Comparison of ENCODE assay signal across 22 cellular contexts in the genomic region with DNA sequence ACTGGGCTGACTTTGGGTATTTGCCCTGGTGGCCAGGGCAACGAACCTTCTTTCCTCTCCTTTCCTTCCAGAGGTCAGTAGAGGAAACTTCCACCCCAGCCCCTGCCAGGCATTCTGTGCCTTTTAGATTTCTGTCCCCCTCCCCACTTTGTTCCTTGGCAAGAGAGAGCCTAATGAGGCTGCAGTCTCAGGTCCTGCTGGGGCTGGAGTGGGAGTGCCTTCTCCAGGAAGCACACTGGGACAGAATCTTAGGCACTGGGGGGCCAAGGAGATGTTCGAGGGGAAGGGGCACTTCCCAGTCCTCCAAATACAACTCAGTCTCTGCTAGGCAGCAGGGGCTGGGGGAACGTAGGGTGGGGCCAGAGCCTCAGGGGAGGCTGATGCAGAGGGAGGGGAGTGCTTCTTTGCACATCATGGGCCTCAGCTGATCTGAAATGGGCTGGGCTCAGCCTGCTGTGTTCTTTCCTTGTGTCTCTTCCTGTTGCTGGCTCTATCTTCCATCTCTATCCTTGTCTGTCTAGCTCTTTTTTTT. TPM values are rescaled to one million over a fixed set of nuclear protein-coding genes. Genes with fewer than 3 reads are reported as not detected.
DNase-seq lines count a peak whose midpoint lies in the region; ATAC-seq, FAIRE-seq and TF ChIP-seq lines count a peak whose summit lies in the region.
"Had no signal": no experiment of that assay in that cellular context is flagged by ENCODE, and none has a peak within 500 bp of the region (broad histone marks: within the 10 kb centered on the region; RNA-seq: fewer than 3 reads in every experiment).

No MANE protein-coding gene starts in this region.

- TF ChIP-seq CTCF in natural killer cell (IDR thresholded peaks at IDR 0.05), result no peak
- TF ChIP-seq CTCF in kidney (IDR thresholded peaks at IDR 0.05; ENCODE audit: borderline replicate concordance, extremely low read depth, insufficient read depth), result no peak
- TF ChIP-seq CTCF in spleen (IDR thresholded peaks at IDR 0.05 in 8 of 11, conservative IDR thresholded peaks at IDR 0.05 in 3 of 11), result no peak

- H3K36me3 Mint-ChIP-seq in natural killer cell treated with Interleukin-12 subunit alpha and Interleukin-12 subunit beta and Interleukin-15 and Interleukin-18, amount 100 ng/mL, for 72 hours, result no peaks in the 10 kb centered on the region
- no peaks in the 10 kb centered on the region for H3K36me3 Mint-ChIP-seq in natural killer cell

- FAIRE-seq in kidney (lab: Jason Lieb, UNC), result no peak
- FAIRE-seq: H54 had no signal

- no peaks in the 10 kb centered on the region for H3K9me3 Mint-ChIP-seq in natural killer cell treated with Interleukin-12 subunit alpha and Interleukin-12 subunit beta and Interleukin-15 and Interleukin-18, amount 100 ng/mL, for 72 hours
- H3K9me3 Mint-ChIP-seq in natural killer cell, result no peaks in the 10 kb centered on the region
- H3K9me3 Mint-ChIP-seq: CD4-positive, alpha-beta T cell had no signal

- whole genome bisulfite sequencing in spleen, 5 donors, result 11 to 72% (median 49%) methylated on average over 3 of the region's 3 CpGs

- H3K9me3 ChIP-seq in kidney (ENCODE audit: control insufficient read depth in 1 of 2, low read length in 2 of 2) (no peaks in the 10 kb centered on the region), spleen (no peaks in the 10 kb centered on the region)
- H3K9me3 ChIP-seq: BLaER1 treated with 17β-estradiol and CSF1 and Interleukin-3, amounts not matched to agents 10 nM and 100 nM had no signal

- H3K27ac ChIP-seq in kidney (ENCODE audit: low read depth in 2 of 2, low read length in 2 of 2), result no peak overlapping the region
- H3K27ac ChIP-seq in spleen, result no peak overlapping the region
- H3K27ac ChIP-seq: BLaER1 treated with 17β-estradiol and CSF1 and Interleukin-3, amounts not matched to agents 10 nM and 100 nM had no signal

- H3K4me3 Mint-ChIP-seq in natural killer cell treated with Interleukin-12 subunit alpha and Interleukin-12 subunit beta and Interleukin-15 and Interleukin-18, amount 100 ng/mL, for 72 hours, result no peak overlapping the region
- H3K4me3 Mint-ChIP-seq in natural killer cell, result no peak overlapping the region
- H3K4me3 Mint-ChIP-seq: CD4-positive, alpha-beta T cell had no signal

- intact Hi-C loops in natural killer cell (cut with micrococcal nuclease), result no loop called here
- intact Hi-C loops in kidney (cut with DNase I), result no loop called here
- intact Hi-C loops in spleen (cut with DNase I; ENCODE audit: low total_unique reads), result no loop called here

- H3K4me3 ChIP-seq in kidney (ENCODE audit: low read length in 2 of 2), result no peak overlapping the region
- H3K4me3 ChIP-seq in spleen, result no peak overlapping the region
- H3K4me3 ChIP-seq: BLaER1 treated with 17β-estradiol and CSF1 and Interleukin-3, amounts not matched to agents 10 nM and 100 nM had no signal

- H3K4me1 ChIP-seq in kidney (ENCODE audit: control insufficient read depth in 1 of 2, insufficient read depth in 1 of 2, low read depth in 1 of 2, low read length in 2 of 2) (no peaks in the 10 kb centered on the region), spleen (no peaks in the 10 kb centered on the region)
- H3K4me1 ChIP-seq: BLaER1 treated with 17β-estradiol and CSF1 and Interleukin-3, amounts not matched to agents 10 nM and 100 nM had no signal

- TF ChIP-seq POLR2A in spleen (IDR thresholded peaks at IDR 0.05), result no peak

- H3K9ac ChIP-seq in kidney (ENCODE audit: low read length in 2 of 2), result no peak overlapping the region
- H3K9ac ChIP-seq: BLaER1 treated with 17β-estradiol and CSF1 and Interleukin-3, amounts not matched to agents 10 nM and 100 nM had no signal

- H3K27me3 Mint-ChIP-seq in natural killer cell treated with Interleukin-12 subunit alpha and Interleukin-12 subunit beta and Interleukin-15 and Interleukin-18, amount 100 ng/mL, for 72 hours, result no peaks in the 10 kb centered on the region
- no peaks in the 10 kb centered on the region for H3K27me3 Mint-ChIP-seq in natural killer cell (ENCODE audit: low read depth in 2 of 2)

- H3K27me3 ChIP-seq in spleen (replicated peaks in 1 of 7), result peaks cover 0 to 23% (median 0%) of the 10 kb centered on the region in 7 donors
- H3K27me3 ChIP-seq: BLaER1 treated with 17β-estradiol and CSF1 and Interleukin-3, amounts not matched to agents 10 nM and 100 nM had no signal

- H3K36me3 ChIP-seq in kidney (ENCODE audit: control insufficient read depth in 1 of 2, insufficient read depth in 2 of 2, low read length in 2 of 2), result no peaks in the 10 kb centered on the region
- no peaks in the 10 kb centered on the region for H3K36me3 ChIP-seq in spleen
- H3K36me3 ChIP-seq: BLaER1 treated with 17β-estradiol and CSF1 and Interleukin-3, amounts not matched to agents 10 nM and 100 nM had no signal

- H3K27ac Mint-ChIP-seq in natural killer cell treated with Interleukin-12 subunit alpha and Interleukin-12 subunit beta and Interleukin-15 and Interleukin-18, amount 100 ng/mL, for 72 hours, result no peak overlapping the region
- H3K27ac Mint-ChIP-seq in natural killer cell, result no peak overlapping the region
- H3K27ac Mint-ChIP-seq: CD4-positive, alpha-beta T cell had no signal

- H3K4me1 Mint-ChIP-seq in natural killer cell treated with Interleukin-12 subunit alpha and Interleukin-12 subunit beta and Interleukin-15 and Interleukin-18, amount 100 ng/mL, for 72 hours (ENCODE audit: low read depth in 2 of 2), result no peaks in the 10 kb centered on the region
- H3K4me1 Mint-ChIP-seq in natural killer cell, result no peaks in the 10 kb centered on the region

- no peak for ATAC-seq in natural killer cell treated with Interleukin-12 subunit alpha and Interleukin-12 subunit beta and Interleukin-15 and Interleukin-18, amount 100 ng/mL, for 72 hours
- ATAC-seq in natural killer cell (no peak), GM19452 (IDR thresholded peaks at IDR 0.05; ENCODE audit: unreplicated experiment) (no peak), HG02642 (IDR thresholded peaks at IDR 0.05; ENCODE audit: poor library complexity, unreplicated experiment) (no peak)

- peak; percentile 56 for DNase-seq in natural killer cell treated with Interleukin-12 subunit alpha and Interleukin-12 subunit beta and Interleukin-15 and Interleukin-18, amount 100 ng/mL, for 72 hours (ENCODE audit: low spot score)
- no peak for DNase-seq in natural killer cell
- peak; percentile 17 for DNase-seq in kidney
- DNase-seq in spleen, result peak; percentile 58
- no peak for DNase-seq in T-helper 1 cell
- DNase-seq: CD4-positive, alpha-beta T cell; COR-L47; DMS53; NCI-H1048; NCI-H1417; NCI-H1694; NCI-H2029 treated with DMSO at 0.1 percent for 48 hours; NCI-H2227 treated with DMSO at 0.1 percent for 48 hours; NCI-H526 treated with DMSO at 0.1 percent for 48 hours; RPMI8226; SHP77 treated with DMSO at 0.1 percent for 48 hours had no signal

RNA-seq across cellular contexts. Expression of a gene that starts 15.5 kb away (rescaled TPM):
- total RNA-seq in natural killer cell treated with Interleukin-12 subunit alpha and Interleukin-12 subunit beta and Interleukin-15 and Interleukin-18, amount 100 ng/mL, for 72 hours, result not detected
- 1 to 10 TPM; 1.3 to 2.5 (median 1.3) TPM for total RNA-seq in natural killer cell
- total RNA-seq in kidney, result 0.13 TPM
- 0.09 TPM for polyA plus RNA-seq in kidney (ENCODE audit: insufficient read depth, low read depth, low replicate concordance)
- under 1 TPM in 6 of 7 donors, not detected in 1; 0.09 to 0.42 (median 0.25) TPM for total RNA-seq in spleen
- polyA plus RNA-seq in spleen, result under 1 TPM; 0.03 to 0.24 (median 0.05) TPM
- total RNA-seq: HT-29 had no signal
- polyA plus RNA-seq: AG04450 had no signal

Comparison
In these comparisons a context has a peak if more than half of its experiments do, and no peak if none do; other contexts are left out.
1. DNase-seq: peak in natural killer cell treated with Interleukin-12 subunit alpha and Interleukin-12 subunit beta and Interleukin-15 and Interleukin-18, amount 100 ng/mL, for 72 hours (single experiment), kidney (single experiment) and spleen (single experiment); none in natural killer cell (single experiment) and T-helper 1 cell (0 of 5).